Comparison of ENCODE assay signal across 1 cellular context in the genomic region with DNA sequence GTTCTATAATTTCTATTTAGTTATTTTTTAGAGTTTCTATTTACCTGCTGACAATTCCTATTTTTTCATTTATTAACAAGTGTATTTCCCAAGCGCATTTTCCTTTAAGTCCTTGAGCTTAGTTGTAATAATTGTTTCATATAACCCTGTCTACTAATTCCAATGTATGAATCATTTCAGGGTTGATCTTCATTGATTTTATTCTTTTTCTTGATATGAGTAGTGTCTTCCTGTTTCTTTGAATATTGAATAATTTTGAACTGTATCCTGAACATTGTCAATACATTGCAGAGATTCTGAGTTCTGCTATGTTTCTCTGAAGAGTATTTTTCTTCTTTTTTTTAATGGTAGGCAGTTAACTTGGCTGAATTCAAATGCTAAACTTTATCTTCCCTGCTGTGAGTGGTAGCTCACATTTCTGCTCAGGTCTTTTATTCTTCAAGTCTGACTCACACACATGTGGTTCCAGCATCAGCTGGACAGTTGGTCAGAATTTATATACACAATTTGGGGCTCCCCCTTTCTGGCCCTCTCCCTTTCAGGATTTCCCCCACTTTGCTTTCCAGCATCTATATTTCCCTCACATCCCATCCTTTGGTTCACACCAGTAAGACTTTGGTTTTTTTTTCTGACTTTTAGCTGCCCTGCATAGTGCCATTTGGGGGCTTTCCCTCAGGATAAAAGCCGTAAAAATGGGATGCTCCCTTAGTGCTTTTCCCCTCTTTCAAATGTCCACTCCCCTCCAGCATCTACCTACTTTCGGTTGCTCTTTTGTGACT.
TF ChIP-seq lines count a peak whose summit lies in the region.

No MANE protein-coding gene starts in this region.

TF ChIP-seq in GM12878, 131 proteins besides CTCF, POLR2A, EP300 and RAD21:
- no peak for TF ChIP-seq POLR2AphosphoS2 (IDR thresholded peaks at IDR 0.05; ENCODE audit: low read depth, low read length)
- TF ChIP-seq NR2C1 (IDR thresholded peaks at IDR 0.05): no peak
- TF ChIP-seq NFXL1 (IDR thresholded peaks at IDR 0.05; ENCODE audit: borderline replicate concordance): no peak
- TF ChIP-seq, protein P1, sequence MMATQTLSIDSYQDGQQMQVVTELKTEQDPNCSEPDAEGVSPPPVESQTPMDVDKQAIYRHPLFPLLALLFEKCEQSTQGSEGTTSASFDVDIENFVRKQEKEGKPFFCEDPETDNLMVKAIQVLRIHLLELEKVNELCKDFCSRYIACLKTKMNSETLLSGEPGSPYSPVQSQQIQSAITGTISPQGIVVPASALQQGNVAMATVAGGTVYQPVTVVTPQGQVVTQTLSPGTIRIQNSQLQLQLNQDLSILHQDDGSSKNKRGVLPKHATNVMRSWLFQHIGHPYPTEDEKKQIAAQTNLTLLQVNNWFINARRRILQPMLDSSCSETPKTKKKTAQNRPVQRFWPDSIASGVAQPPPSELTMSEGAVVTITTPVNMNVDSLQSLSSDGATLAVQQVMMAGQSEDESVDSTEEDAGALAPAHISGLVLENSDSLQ (IDR thresholded peaks at IDR 0.05): no peak
- no peak for TF ChIP-seq BCL11A (IDR thresholded peaks at IDR 0.05; ENCODE audit: low read depth, low read length)
- TF ChIP-seq IKZF2 (IDR thresholded peaks at IDR 0.05): 0 out of 4 replicates have a peak, but pooled peaks of 1 of the 2 experiments have one; percentile 21
